Comparison of ENCODE assay signal across 24 cellular contexts in genomic region chr1:117662667-117663066, GRCh38. TPM values are rescaled to one million over a fixed set of nuclear protein-coding genes. Genes with fewer than 3 reads are reported as not detected.
DNase-seq lines count a peak whose midpoint lies in the region; ATAC-seq and TF ChIP-seq lines count a peak whose summit lies in the region.
"Had no signal": no experiment of that assay in that cellular context is flagged by ENCODE, and none has a peak within 500 bp of the region (broad histone marks: within the 10 kb centered on the region; RNA-seq: fewer than 3 reads in every experiment).

No MANE protein-coding gene starts in this region.

- H3K27me3 ChIP-seq in NT2/D1 (ENCODE audit: insufficient read depth, insufficient read length) (no peaks in the 10 kb centered on the region), H7 (ENCODE audit: control insufficient read depth, insufficient read depth, low read length) (no peaks in the 10 kb centered on the region), colonic mucosa (no peaks in the 10 kb centered on the region)
- H3K27me3 ChIP-seq: SJCRH30 had no signal

- H3K9ac ChIP-seq in NT2/D1 (ENCODE audit: insufficient read length, low read depth), result no peak overlapping the region
- no peak overlapping the region for H3K9ac ChIP-seq in colonic mucosa (ENCODE audit: low read depth in 2 of 2, low read length in 2 of 2)

- no peak for DNase-seq in activated CD4-positive, alpha-beta T cell treated with anti-CD3 and anti-CD28 coated beads, Interleukin-2, amount 10 ng/mL, durations not matched to agents 24 days and 14 days
- DNase-seq in activated CD4-positive, alpha-beta T cell treated with anti-CD3 and anti-CD28 coated beads, Interleukin-2, amount 50 U/mL, for 4 hours, result no peak
- DNase-seq in NT2/D1 (ENCODE audit: low read depth, low spot score) (peak; percentile 95), H7 (no peak), colonic mucosa (no peak)
- DNase-seq in central memory CD8-positive, alpha-beta T cell (ENCODE audit: low spot score in 2 of 2), result no peak
- peak; percentile 28 for DNase-seq in natural killer cell treated with Interleukin-12 subunit alpha and Interleukin-12 subunit beta and Interleukin-15 and Interleukin-18, amount 100 ng/mL, for 72 hours (ENCODE audit: low spot score)
- DNase-seq: 8988T; activated CD8-positive, alpha-beta T cell treated with anti-CD3 and anti-CD28 coated beads, Interleukin-2, amount 10 ng/mL, durations not matched to agents 7 days and 5 days; activated T-cell treated with anti-CD3 and anti-CD28 coated beads, Interleukin-2, amount 50 U/mL, for 1 hour; caudate nucleus; DMS53; GF-D8; lower lobe of right lung; NCI-H187; NCI-H2171 treated with DMSO at 0.1 percent for 48 hours; NCI-H524 treated with DMSO at 0.1 percent for 48 hours; SJCRH30; stimulated activated CD4-positive, alpha-beta T cell treated with anti-CD3 and anti-CD28 coated beads, Interleukin-2, amount 100 ng/mL, for 24 hours had no signal

- H3K27ac ChIP-seq in colonic mucosa, result no peak overlapping the region
- H3K27ac ChIP-seq: lower lobe of right lung, SJCRH30 had no signal

- peaks cover 15% of the 10 kb centered on the region for H3K36me3 Mint-ChIP-seq in activated CD4-positive, alpha-beta T cell treated with anti-CD3 and anti-CD28 coated beads, Interleukin-2, amount 10 ng/mL, durations not matched to agents 24 days and 14 days (ENCODE audit: low read depth)
- peaks cover 24% of the 10 kb centered on the region for H3K36me3 Mint-ChIP-seq in central memory CD8-positive, alpha-beta T cell (ENCODE audit: insufficient read depth)
- peaks cover 8% of the 10 kb centered on the region for H3K36me3 Mint-ChIP-seq in natural killer cell treated with Interleukin-12 subunit alpha and Interleukin-12 subunit beta and Interleukin-15 and Interleukin-18, amount 100 ng/mL, for 72 hours

- H3K9me3 ChIP-seq in NT2/D1 (ENCODE audit: insufficient read depth, low read length) (peaks cover 24% of the 10 kb centered on the region; the same call in 1 of the 2 replicates), colonic mucosa (no peaks in the 10 kb centered on the region)
- H3K9me3 ChIP-seq: lower lobe of right lung, SJCRH30 had no signal

- no peaks in the 10 kb centered on the region for H3K36me3 ChIP-seq in NT2/D1 (ENCODE audit: insufficient read depth, insufficient read length, low read length)
- H3K36me3 ChIP-seq in H7 (replicated peaks; ENCODE audit: control insufficient read depth, insufficient read depth, low read length), result no peaks in the 10 kb centered on the region; the same call in 1 of the 2 replicates
- H3K36me3 ChIP-seq in colonic mucosa, result no peaks in the 10 kb centered on the region
- H3K36me3 ChIP-seq: lower lobe of right lung, SJCRH30 had no signal

- peaks cover 18% of the 10 kb centered on the region for H3K9me3 Mint-ChIP-seq in activated CD4-positive, alpha-beta T cell treated with anti-CD3 and anti-CD28 coated beads, Interleukin-2, amount 10 ng/mL, durations not matched to agents 24 days and 14 days
- peaks cover 5% of the 10 kb centered on the region for H3K9me3 Mint-ChIP-seq in central memory CD8-positive, alpha-beta T cell
- peaks cover 9% of the 10 kb centered on the region for H3K9me3 Mint-ChIP-seq in natural killer cell treated with Interleukin-12 subunit alpha and Interleukin-12 subunit beta and Interleukin-15 and Interleukin-18, amount 100 ng/mL, for 72 hours

- H3K4me1 ChIP-seq in NT2/D1 (ENCODE audit: insufficient read depth, insufficient read length) (peaks cover 15% of the 10 kb centered on the region), colonic mucosa (peaks cover 5% of the 10 kb centered on the region)
- H3K4me1 ChIP-seq: SJCRH30 had no signal

- H3K27ac Mint-ChIP-seq in activated CD4-positive, alpha-beta T cell treated with anti-CD3 and anti-CD28 coated beads, Interleukin-2, amount 10 ng/mL, durations not matched to agents 24 days and 14 days, result peak overlapping the region; percentile 22
- peak overlapping the region; percentile 98 for H3K27ac Mint-ChIP-seq in central memory CD8-positive, alpha-beta T cell (ENCODE audit: low read depth)
- H3K27ac Mint-ChIP-seq in natural killer cell treated with Interleukin-12 subunit alpha and Interleukin-12 subunit beta and Interleukin-15 and Interleukin-18, amount 100 ng/mL, for 72 hours, result peak overlapping the region; percentile 92 to 96

- ATAC-seq in central memory CD8-positive, alpha-beta T cell (replicated peaks; ENCODE audit: extremely low read depth, poor library complexity, severe bottlenecking), result no peak
- ATAC-seq in natural killer cell treated with Interleukin-12 subunit alpha and Interleukin-12 subunit beta and Interleukin-15 and Interleukin-18, amount 100 ng/mL, for 72 hours, result no peak
- ATAC-seq in GM21723 (IDR thresholded peaks at IDR 0.05; ENCODE audit: unreplicated experiment), result no peak
- ATAC-seq: activated CD8-positive, alpha-beta T cell treated with anti-CD3 and anti-CD28 coated beads, Interleukin-2, amount 10 ng/mL, durations not matched to agents 7 days and 5 days; HepG2; lower lobe of right lung had no signal

- peaks cover 89% of the 10 kb centered on the region for H3K4me1 Mint-ChIP-seq in activated CD4-positive, alpha-beta T cell treated with anti-CD3 and anti-CD28 coated beads, Interleukin-2, amount 10 ng/mL, durations not matched to agents 24 days and 14 days
- H3K4me1 Mint-ChIP-seq in central memory CD8-positive, alpha-beta T cell, result peaks cover 90% of the 10 kb centered on the region
- peaks cover 72 to 83% of the 10 kb centered on the region in 2 donors for H3K4me1 Mint-ChIP-seq in natural killer cell treated with Interleukin-12 subunit alpha and Interleukin-12 subunit beta and Interleukin-15 and Interleukin-18, amount 100 ng/mL, for 72 hours (ENCODE audit: low read depth in 2 of 2)

- TF ChIP-seq CTCF in colonic mucosa (IDR thresholded peaks at IDR 0.05), result no peak

- H3K27me3 Mint-ChIP-seq in activated CD4-positive, alpha-beta T cell treated with anti-CD3 and anti-CD28 coated beads, Interleukin-2, amount 10 ng/mL, durations not matched to agents 24 days and 14 days, result peaks cover 4% of the 10 kb centered on the region
- H3K27me3 Mint-ChIP-seq in central memory CD8-positive, alpha-beta T cell, result no peaks in the 10 kb centered on the region
- no peaks in the 10 kb centered on the region for H3K27me3 Mint-ChIP-seq in natural killer cell treated with Interleukin-12 subunit alpha and Interleukin-12 subunit beta and Interleukin-15 and Interleukin-18, amount 100 ng/mL, for 72 hours
- H3K27me3 Mint-ChIP-seq: activated naive CD4-positive, alpha-beta T cell treated with anti-CD3 and anti-CD28 coated beads, Interleukin-2, amount 50 U/mL, for 24 hours had no signal

- H3K4me3 ChIP-seq in NT2/D1 (ENCODE audit: insufficient read length, low read depth) (no peak overlapping the region), H7 (ENCODE audit: insufficient read depth, low read depth, low read length) (no peak overlapping the region), colonic mucosa (no peak overlapping the region)
- H3K4me3 ChIP-seq: lower lobe of right lung, SJCRH30, skin epidermis had no signal

- intact Hi-C loops in activated CD4-positive, alpha-beta T cell treated with anti-CD3 and anti-CD28 coated beads, Interleukin-2, amount 10 ng/mL, durations not matched to agents 24 days and 14 days (cut with micrococcal nuclease), result loop anchor here (1.0 to 10.0 kb wide), 3 partner anchors 55 to 1288 kb away; partner anchors contain the start of gene ATP1A1
- intact Hi-C loops in colonic mucosa (cut with DNase I), result loop anchor here (10.0 kb wide), 1 partner anchor 48 kb away; no protein-coding TSS in a partner anchor

- H3K4me3 Mint-ChIP-seq in activated CD4-positive, alpha-beta T cell treated with anti-CD3 and anti-CD28 coated beads, Interleukin-2, amount 10 ng/mL, durations not matched to agents 24 days and 14 days, result no peak overlapping the region
- peak overlapping the region; percentile 2 for H3K4me3 Mint-ChIP-seq in central memory CD8-positive, alpha-beta T cell
- peak overlapping the region; percentile 83 for H3K4me3 Mint-ChIP-seq in natural killer cell treated with Interleukin-12 subunit alpha and Interleukin-12 subunit beta and Interleukin-15 and Interleukin-18, amount 100 ng/mL, for 72 hours
- H3K4me3 Mint-ChIP-seq: activated CD8-positive, alpha-beta T cell treated with anti-CD3 and anti-CD28 coated beads, Interleukin-2, amount 10 ng/mL, durations not matched to agents 7 days and 5 days had no signal

RNA-seq across cellular contexts. Expression of gene TENT5C, which starts 56.8 kb away (rescaled TPM):
- total RNA-seq in activated CD4-positive, alpha-beta T cell treated with anti-CD3 and anti-CD28 coated beads, Interleukin-2, amount 10 ng/mL, durations not matched to agents 24 days and 14 days, result 3.1 and 3.5 TPM in 2 replicates
- 10 to 100 TPM; 75.1 to 86.2 TPM for total RNA-seq in natural killer cell treated with Interleukin-12 subunit alpha and Interleukin-12 subunit beta and Interleukin-15 and Interleukin-18, amount 100 ng/mL, for 72 hours
- 0.26 and 0.48 TPM in 2 replicates for total RNA-seq in H7 (2014; rRNA removed; shearing (Covaris generic))
- total RNA-seq in colonic mucosa, result 10 to 100 TPM; 40.7 to 58.5 TPM
- total RNA-seq: LHCN-M2 had no signal

Comparison
In these comparisons a context has a peak if more than half of its experiments do, and no peak if none do; other contexts are left out.
1. DNase-seq: peak in NT2/D1 (single experiment) and natural killer cell treated with Interleukin-12 subunit alpha and Interleukin-12 subunit beta and Interleukin-15 and Interleukin-18, amount 100 ng/mL, for 72 hours (single experiment); none in activated CD4-positive, alpha-beta T cell treated with anti-CD3 and anti-CD28 coated beads, Interleukin-2, amount 10 ng/mL, durations not matched to agents 24 days and 14 days (single experiment), activated CD4-positive, alpha-beta T cell treated with anti-CD3 and anti-CD28 coated beads, Interleukin-2, amount 50 U/mL, for 4 hours (0 of 2), central memory CD8-positive, alpha-beta T cell (0 of 2), H7 (single experiment) and colonic mucosa (single experiment).
2. H3K27ac Mint-ChIP-seq: peak in every context shown above with its lines; median percentile 98 in central memory CD8-positive, alpha-beta T cell; 94 in natural killer cell treated with Interleukin-12 subunit alpha and Interleukin-12 subunit beta and Interleukin-15 and Interleukin-18, amount 100 ng/mL, for 72 hours; 22 in activated CD4-positive, alpha-beta T cell treated with anti-CD3 and anti-CD28 coated beads, Interleukin-2, amount 10 ng/mL, durations not matched to agents 24 days and 14 days.